Comparison of ENCODE assay signal across 27 cellular contexts in the genomic region with DNA sequence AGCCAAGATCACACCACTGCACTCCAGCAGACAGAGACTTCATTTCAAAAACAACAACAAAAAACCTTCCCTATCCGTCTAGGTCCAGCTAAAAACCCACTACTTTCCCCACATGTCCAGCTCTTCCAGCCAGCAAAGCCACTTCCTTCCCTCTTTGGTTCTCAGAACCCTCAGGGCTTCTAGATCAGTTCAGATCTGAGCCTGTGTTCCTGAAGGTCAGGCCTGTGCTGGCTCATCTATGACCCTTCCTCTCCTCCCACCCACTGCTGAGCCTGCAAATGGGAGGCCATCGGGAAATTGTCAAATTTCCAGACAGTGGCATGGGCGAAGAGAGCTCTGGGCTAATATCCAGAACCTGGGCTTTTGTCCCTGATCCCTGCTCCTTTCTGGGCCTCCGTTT. TPM values are rescaled to one million over a fixed set of nuclear protein-coding genes. Genes with fewer than 3 reads are reported as not detected.
A peak's percentile ranks its signal among the peaks of the same experiment; 100 is the strongest.
DNase-seq lines count a peak whose midpoint lies in the region; ATAC-seq and TF ChIP-seq lines count a peak whose summit lies in the region.
"Had no signal": no experiment of that assay in that cellular context is flagged by ENCODE, and none has a peak within 500 bp of the region (broad histone marks: within the 10 kb centered on the region; RNA-seq: fewer than 3 reads in every experiment).

No MANE protein-coding gene starts in this region.

- CTCF ChIA-PET in activated CD8-positive, alpha-beta T cell treated with anti-CD3 and anti-CD28 coated beads, Interleukin-2, amount 10 ng/mL, durations not matched to agents 7 days and 5 days (lab: Charles Lee), result interaction anchor here (0.7 kb wide), 1 partner anchor 46 kb away, joined by 3 read pairs; no protein-coding TSS in a partner anchor

- H3K9me3 Mint-ChIP-seq in dendritic cell treated with granulocyte-macrophage colony-stimulating factor and Interleukin-4, amounts not matched to agents 40 ng/mL and 50 ng/mL, for 4 days, result no peaks in the 10 kb centered on the region
- no peaks in the 10 kb centered on the region for H3K9me3 Mint-ChIP-seq in activated CD8-positive, alpha-beta T cell treated with anti-CD3 and anti-CD28 coated beads, Interleukin-2, amount 10 ng/mL, durations not matched to agents 7 days and 5 days (ENCODE audit: insufficient read depth)
- H3K9me3 Mint-ChIP-seq: CD4-positive, alpha-beta memory T cell; IgD-negative memory B cell had no signal

- ATAC-seq in left lung, result peak; percentile 61
- peak; percentile 80 for ATAC-seq in upper lobe of right lung
- ATAC-seq in HG02840 (IDR thresholded peaks at IDR 0.05; ENCODE audit: low FRiP score, unreplicated experiment), result no peak
- ATAC-seq in HG03039 (IDR thresholded peaks at IDR 0.05; ENCODE audit: unreplicated experiment), result no peak
- ATAC-seq in activated CD8-positive, alpha-beta T cell treated with anti-CD3 and anti-CD28 coated beads, Interleukin-2, amount 10 ng/mL, durations not matched to agents 7 days and 5 days, result no peak

- peaks cover 100% of the 10 kb centered on the region for H3K36me3 Mint-ChIP-seq in dendritic cell treated with granulocyte-macrophage colony-stimulating factor and Interleukin-4, amounts not matched to agents 40 ng/mL and 50 ng/mL, for 4 days (ENCODE audit: low read depth)
- no peaks in the 10 kb centered on the region for H3K36me3 Mint-ChIP-seq in activated CD8-positive, alpha-beta T cell treated with anti-CD3 and anti-CD28 coated beads, Interleukin-2, amount 10 ng/mL, durations not matched to agents 7 days and 5 days (ENCODE audit: low read depth)
- H3K36me3 Mint-ChIP-seq: CD4-positive, alpha-beta memory T cell; IgD-negative memory B cell had no signal

- H3K27me3 Mint-ChIP-seq in dendritic cell treated with granulocyte-macrophage colony-stimulating factor and Interleukin-4, amounts not matched to agents 40 ng/mL and 50 ng/mL, for 4 days, result peaks cover 13% of the 10 kb centered on the region
- H3K27me3 Mint-ChIP-seq in activated CD8-positive, alpha-beta T cell treated with anti-CD3 and anti-CD28 coated beads, Interleukin-2, amount 10 ng/mL, durations not matched to agents 7 days and 5 days (ENCODE audit: low read depth), result peaks cover 15% of the 10 kb centered on the region

- H3K27me3 ChIP-seq in left lung (no peaks in the 10 kb centered on the region), upper lobe of right lung (no peaks in the 10 kb centered on the region)
- H3K27me3 ChIP-seq: esophagus squamous epithelium, SJCRH30 had no signal

- DNase-seq in RPMI7951 (ENCODE audit: low read depth) (peak; percentile 62), left lung (no peak), upper lobe of right lung (peak; percentile 58)
- DNase-seq in activated CD8-positive, alpha-beta T cell treated with anti-CD3 and anti-CD28 coated beads, Interleukin-2, amount 10 ng/mL, durations not matched to agents 7 days and 5 days, result no peak
- DNase-seq: activated CD4-positive, alpha-beta T cell treated with anti-CD3 and anti-CD28 coated beads for 4 hours; activated naive CD4-positive, alpha-beta T cell; activated T-cell treated with anti-CD3 and anti-CD28 coated beads, Interleukin-2, amount 50 U/mL, for 48 hours; CD4-positive, alpha-beta memory T cell; DMS 273 treated with DMSO at 0.1 percent for 48 hours; esophagus squamous epithelium; kidney; mesenchymal stem cell; NCI-H1417; NCI-H524; NK-92 treated with Interleukin-12 subunit alpha and Interleukin-12 subunit beta, amount 100 ng/mL, for 24 hours; occipital lobe; SJCRH30; stimulated activated CD4-positive, alpha-beta T cell treated with anti-CD3 and anti-CD28 coated beads, Interleukin-4, amount 100 ng/mL, for 24 hours; stimulated activated naive CD4-positive, alpha-beta T cell had no signal

- peak overlapping the region; percentile 40 for H3K4me3 Mint-ChIP-seq in dendritic cell treated with granulocyte-macrophage colony-stimulating factor and Interleukin-4, amounts not matched to agents 40 ng/mL and 50 ng/mL, for 4 days
- H3K4me3 Mint-ChIP-seq in activated CD8-positive, alpha-beta T cell treated with anti-CD3 and anti-CD28 coated beads, Interleukin-2, amount 10 ng/mL, durations not matched to agents 7 days and 5 days, result no peak overlapping the region
- H3K4me3 Mint-ChIP-seq: CD4-positive, alpha-beta memory T cell; IgD-negative memory B cell had no signal

- H3K9me3 ChIP-seq in left lung (no peaks in the 10 kb centered on the region), upper lobe of right lung (no peaks in the 10 kb centered on the region)
- H3K9me3 ChIP-seq: esophagus squamous epithelium, SJCRH30 had no signal

- peak overlapping the region; percentile 66 for H3K27ac Mint-ChIP-seq in dendritic cell treated with granulocyte-macrophage colony-stimulating factor and Interleukin-4, amounts not matched to agents 40 ng/mL and 50 ng/mL, for 4 days
- H3K27ac Mint-ChIP-seq in activated CD8-positive, alpha-beta T cell treated with anti-CD3 and anti-CD28 coated beads, Interleukin-2, amount 10 ng/mL, durations not matched to agents 7 days and 5 days, result no peak overlapping the region
- H3K27ac Mint-ChIP-seq: CD4-positive, alpha-beta memory T cell; IgD-negative memory B cell had no signal

- POLR2A ChIA-PET in activated CD8-positive, alpha-beta T cell treated with anti-CD3 and anti-CD28 coated beads, Interleukin-2, amount 10 ng/mL, durations not matched to agents 7 days and 5 days (lab: Charles Lee), result no interaction called here

- peaks cover 0 to 28% of the 10 kb centered on the region in 2 donors for H3K36me3 ChIP-seq in left lung
- peaks cover 4% of the 10 kb centered on the region for H3K36me3 ChIP-seq in upper lobe of right lung
- H3K36me3 ChIP-seq: SJCRH30 had no signal

- H3K4me1 ChIP-seq in left lung (peaks cover 7 to 63% of the 10 kb centered on the region in 2 donors), upper lobe of right lung (peaks cover 13% of the 10 kb centered on the region)

- H3K4me3 ChIP-seq in left lung, result no peak overlapping the region
- H3K4me3 ChIP-seq in upper lobe of right lung, result no peak overlapping the region
- H3K4me3 ChIP-seq: coronary artery, esophagus squamous epithelium, SJCRH30 had no signal

- intact Hi-C loops in dendritic cell treated with granulocyte-macrophage colony-stimulating factor and Interleukin-4, amounts not matched to agents 40 ng/mL and 50 ng/mL, for 4 days (cut with micrococcal nuclease), result no loop called here
- intact Hi-C loops in left lung (cut with DNase I), result no loop called here
- intact Hi-C loops in upper lobe of right lung (cut with DNase I), result no loop called here

- H3K27ac ChIP-seq in left lung (peak overlapping the region in 1 of 2 donors; percentile 60), upper lobe of right lung (peak overlapping the region; percentile 7)
- H3K27ac ChIP-seq: SJCRH30 had no signal

- H3K4me1 Mint-ChIP-seq in dendritic cell treated with granulocyte-macrophage colony-stimulating factor and Interleukin-4, amounts not matched to agents 40 ng/mL and 50 ng/mL, for 4 days (ENCODE audit: low read depth), result peaks cover 98% of the 10 kb centered on the region
- peaks cover 3% of the 10 kb centered on the region for H3K4me1 Mint-ChIP-seq in activated CD8-positive, alpha-beta T cell treated with anti-CD3 and anti-CD28 coated beads, Interleukin-2, amount 10 ng/mL, durations not matched to agents 7 days and 5 days (ENCODE audit: low read depth)
- H3K4me1 Mint-ChIP-seq: CD4-positive, alpha-beta memory T cell; IgD-negative memory B cell had no signal

- TF ChIP-seq CTCF in left lung (IDR thresholded peaks at IDR 0.05) (no peak), upper lobe of right lung (IDR thresholded peaks at IDR 0.05) (no peak)

RNA-seq across cellular contexts. Expression of a gene that starts 37.8 kb away (rescaled TPM):
- 0.39 and 0.60 TPM in 2 replicates for total RNA-seq in RPMI7951 (2014; rRNA removed; shearing (Covaris generic))
- total RNA-seq in left lung (100 to 1,000 TPM; 145 to 220 TPM), upper lobe of right lung (204 TPM)
- total RNA-seq in activated CD8-positive, alpha-beta T cell treated with anti-CD3 and anti-CD28 coated beads, Interleukin-2, amount 10 ng/mL, durations not matched to agents 7 days and 5 days, result not detected
- total RNA-seq: activated CD8-positive, alpha-beta memory T cell treated with anti-CD3 and anti-CD28 coated beads for 36 hours had no signal

RNA-seq across cellular contexts. Expression of a gene that starts 51.9 kb away (rescaled TPM):
- total RNA-seq in RPMI7951 (2014; rRNA removed; shearing (Covaris generic)), result not detected in 2 replicates
- 1 to 10 TPM in 1 of 2 donors, under 1 TPM in 1; 0.70 to 1.3 TPM for total RNA-seq in left lung
- total RNA-seq in upper lobe of right lung, result 0.64 TPM
- total RNA-seq in activated CD8-positive, alpha-beta T cell treated with anti-CD3 and anti-CD28 coated beads, Interleukin-2, amount 10 ng/mL, durations not matched to agents 7 days and 5 days, result under 1 TPM in 1 of 2 experiments, not detected in 1; 0.13 TPM
- total RNA-seq: myocyte, SJCRH30, temporal lobe had no signal

Comparison
In these comparisons a context has a peak if more than half of its experiments do, and no peak if none do; other contexts are left out.
1. DNase-seq: peak in RPMI7951 (single experiment) and upper lobe of right lung (single experiment); none in left lung (0 of 2) and activated CD8-positive, alpha-beta T cell treated with anti-CD3 and anti-CD28 coated beads, Interleukin-2, amount 10 ng/mL, durations not matched to agents 7 days and 5 days (single experiment).
2. ATAC-seq: peak in left lung (single experiment) and upper lobe of right lung (single experiment); none in HG02840 (single experiment), HG03039 (single experiment) and activated CD8-positive, alpha-beta T cell treated with anti-CD3 and anti-CD28 coated beads, Interleukin-2, amount 10 ng/mL, durations not matched to agents 7 days and 5 days (single experiment).
3. RNA of a gene that starts 37.8 kb away (total RNA-seq): 145 to 220 TPM in left lung and 204 TPM in upper lobe of right lung (single experiment); 0.39 to 0.60 TPM in RPMI7951 and not detected in activated CD8-positive, alpha-beta T cell treated with anti-CD3 and anti-CD28 coated beads, Interleukin-2, amount 10 ng/mL, durations not matched to agents 7 days and 5 days; every median in the first group is over 10 times any median in the second.